ENCODE assay signal across 18 cellular contexts in the genomic region with DNA sequence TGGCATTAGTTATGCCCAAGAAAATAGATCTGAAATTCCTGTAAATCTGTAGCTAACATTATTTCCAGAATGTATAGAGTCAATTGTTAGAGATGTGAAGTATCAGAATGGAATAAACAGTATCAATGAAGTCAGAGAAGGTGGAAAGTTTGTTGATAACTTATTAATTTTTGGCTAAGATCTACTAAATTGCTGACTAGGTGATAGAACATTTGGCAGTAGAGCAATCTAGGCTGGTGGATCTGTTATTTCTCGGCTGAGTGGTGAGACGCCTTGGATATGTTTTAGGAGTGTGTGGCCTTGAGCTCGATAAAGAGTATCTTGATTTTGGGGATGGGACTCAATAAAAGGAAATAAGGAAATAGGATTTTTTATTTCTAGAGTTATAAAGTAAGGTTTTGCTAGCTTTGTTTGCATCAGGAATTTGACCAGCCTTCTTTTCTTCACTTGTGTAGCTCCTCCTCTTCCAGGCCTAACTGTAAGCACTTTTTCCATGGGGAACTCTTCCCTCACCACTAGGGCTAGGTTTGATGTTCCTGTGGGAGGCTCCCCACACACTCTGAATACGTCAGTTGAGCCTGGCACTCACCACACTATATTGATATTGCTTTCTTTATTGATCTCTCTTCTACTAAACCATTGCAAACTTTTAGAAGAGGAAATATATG.
"Had no signal": no experiment of that assay in that cellular context is flagged by ENCODE, and none has a peak within 500 bp of the region (broad histone marks: within the 10 kb centered on the region; RNA-seq: fewer than 3 reads in every experiment).

No MANE protein-coding gene starts in this region.

- ATAC-seq: activated CD4-positive, alpha-beta T cell treated with anti-CD3 and anti-CD28 coated beads for 36 hours; activated CD8-positive, alpha-beta T cell treated with anti-CD3 and anti-CD28 coated beads for 36 hours; left lung; natural killer cell treated with Interleukin-12 subunit alpha and Interleukin-12 subunit beta and Interleukin-15 and Interleukin-18, amount 100 ng/mL, for 72 hours; stimulated activated effector memory CD8-positive, alpha-beta T cell treated with anti-CD3 and anti-CD28 coated beads, Interleukin-12 subunit alpha, Interleukin-12 subunit beta, amount 100 ng/mL, for 72 hours had no signal

- H3K4me3 ChIP-seq: left lung, thyroid gland had no signal

- H3K4me1 ChIP-seq: left lung had no signal

- H3K9me3 ChIP-seq: left lung, thyroid gland had no signal

- H3K36me3 ChIP-seq: left lung, thyroid gland, WERI-Rb-1 had no signal

- H3K27me3 ChIP-seq: left lung, thyroid gland had no signal

- DNase-seq: activated CD4-positive, alpha-beta T cell treated with anti-CD3 and anti-CD28 coated beads for 36 hours; activated CD8-positive, alpha-beta T cell treated with anti-CD3 and anti-CD28 coated beads for 36 hours; activated effector memory CD4-positive, alpha-beta T cell treated with anti-CD3 and anti-CD28 coated beads, Interleukin-2, amount 50 U/mL, for 16 hours; activated T-cell treated with anti-CD3 and anti-CD28 coated beads, Interleukin-2, amount 50 U/mL, for 48 hours; amniotic stem cell; cerebellar nuclear complex; effector memory CD4-positive, alpha-beta T cell; head of caudate nucleus; islet precursor cell; left lung; nucleus accumbens; posterior cingulate gyrus; retina; T-helper 1 cell; thyroid gland; WERI-Rb-1 had no signal

- H3K27ac ChIP-seq: left lung, thyroid gland, WERI-Rb-1 had no signal
